Comparison of ENCODE assay signal across 10 cellular contexts in genomic region chr18:54958711-54959625, GRCh38. TPM values are rescaled to one million over a fixed set of nuclear protein-coding genes. Genes with fewer than 3 reads are reported as not detected.
A peak's percentile ranks its signal among the peaks of the same experiment; 100 is the strongest.
DNase-seq lines count a peak whose midpoint lies in the region; ATAC-seq, FAIRE-seq and TF ChIP-seq lines count a peak whose summit lies in the region.
"Had no signal": no experiment of that assay in that cellular context is flagged by ENCODE, and none has a peak within 500 bp of the region (broad histone marks: within the 10 kb centered on the region; RNA-seq: fewer than 3 reads in every experiment).

Gene CCDC68 (minus strand): TSS chr18:54959461. CDS start chr18:54942791, 16,670 bp downstream.

- ATAC-seq in PC-3 (peak; percentile 98), pancreas (peak; percentile 98 to 99 (median 99)), HG02884 (IDR thresholded peaks at IDR 0.05; ENCODE audit: unreplicated experiment) (no peak)
- ATAC-seq in naive thymus-derived CD8-positive, alpha-beta T cell, result no peak

- H3K27ac ChIP-seq in PC-3 (ENCODE audit: low read length), result no peak within 1 kb of the TSS
- peak within 1 kb of the TSS in 3 of 4 donors; percentile 39 to 67 (median 61) for H3K27ac ChIP-seq in pancreas

- H4K20me1 ChIP-seq in PC-3 (ENCODE audit: low read length), result no peaks in the 10 kb centered on the region

- H3K4me3 Mint-ChIP-seq in Calu3 (ENCODE audit: low read depth, unreplicated experiment), result peak within 1 kb of the TSS; percentile 82
- peak within 1 kb of the TSS in 1 of 10 donors; percentile 39 for H3K4me3 Mint-ChIP-seq in naive thymus-derived CD8-positive, alpha-beta T cell
- H3K4me3 Mint-ChIP-seq: central memory CD8-positive, alpha-beta T cell had no signal

- peaks cover 12% of the 10 kb centered on the region for H3K36me3 Mint-ChIP-seq in Calu3 (ENCODE audit: insufficient read depth, unreplicated experiment)
- H3K36me3 Mint-ChIP-seq in naive thymus-derived CD8-positive, alpha-beta T cell, result no peaks in the 10 kb centered on the region

- H3K9me3 Mint-ChIP-seq in Calu3 (ENCODE audit: low read depth, unreplicated experiment), result peaks cover 3% of the 10 kb centered on the region
- peaks cover 0 to 1% (median 0%) of the 10 kb centered on the region in 9 donors for H3K9me3 Mint-ChIP-seq in naive thymus-derived CD8-positive, alpha-beta T cell
- H3K9me3 Mint-ChIP-seq: central memory CD8-positive, alpha-beta T cell had no signal

- H3K4me3 ChIP-seq in PC-3 (ENCODE audit: low read length), result peak within 1 kb of the TSS; percentile 80
- peak within 1 kb of the TSS; percentile 32 to 56 (median 46) for H3K4me3 ChIP-seq in pancreas

- intact Hi-C loops in Calu3 (cut with micrococcal nuclease; ENCODE audit: unreplicated experiment) (loop anchor here (10.0 kb wide), 1 partner anchor 514 kb away; no protein-coding TSS in a partner anchor), PC-3 (cut with micrococcal nuclease) (loop anchor here (10.0 kb wide), 1 partner anchor 404 kb away; no protein-coding TSS in a partner anchor), pancreas (cut with DNase I) (loop anchor here in 2 of 3 donors (10.0 kb wide), 2 partner anchors 284 to 404 kb away; no protein-coding TSS in a partner anchor)

- H3K27me3 ChIP-seq in PC-3 (ENCODE audit: low read length) (no peaks in the 10 kb centered on the region), pancreas (no peaks in the 10 kb centered on the region)

- H2AFZ ChIP-seq in PC-3 (ENCODE audit: low read length), result peak within 1 kb of the TSS; percentile 97

- H3K79me2 ChIP-seq in PC-3 (ENCODE audit: low read length), result no peaks in the 10 kb centered on the region

- DNase-seq in Calu3 (peak; percentile 89), PC-3 (peak; percentile 68), glomerular visceral epithelial cell (ENCODE audit: extremely low spot score) (peak; percentile 67), pancreas (peak; percentile 68 to 90 (median 80)), superior temporal gyrus (ENCODE audit: extremely low spot score) (no peak)
- no peak for DNase-seq in effector CD8-positive, alpha-beta T cell (lab: John Stamatoyannopoulos, UW)
- DNase-seq in naive thymus-derived CD8-positive, alpha-beta T cell, result no peak
- DNase-seq: NCI-H1105 had no signal

- H3K36me3 ChIP-seq in PC-3 (ENCODE audit: low read depth, low read length), result no peaks in the 10 kb centered on the region
- no peaks in the 10 kb centered on the region for H3K36me3 ChIP-seq in pancreas

- H3K27me3 Mint-ChIP-seq in Calu3 (ENCODE audit: unreplicated experiment), result no peaks in the 10 kb centered on the region
- peaks cover 36 to 68% (median 46%) of the 10 kb centered on the region in 5 donors for H3K27me3 Mint-ChIP-seq in naive thymus-derived CD8-positive, alpha-beta T cell

- 2 to 3% methylated on average over 55 to 57 of the region's 57 CpGs for WGBS in pancreas, 2 donors

- CTCF ChIA-PET in Calu3 (lab: Charles Lee), result interaction anchor here (0.7 to 0.9 kb wide), 2 partner anchors 35 to 130 kb away, joined by 3 to 4 read pairs; no protein-coding TSS in a partner anchor
- CTCF ChIA-PET in PC-3 (lab: Charles Lee), result interaction anchor here (1.0 kb wide), 1 partner anchor 280 kb away, joined by 4 read pairs; no protein-coding TSS in a partner anchor

- H3K9me2 ChIP-seq in PC-3 (replicated peaks; ENCODE audit: low read length), result no peaks in the 10 kb centered on the region

- POLR2A ChIA-PET in PC-3 (lab: Charles Lee; ENCODE audit: unreplicated experiment), result no interaction called here
- POLR2A ChIA-PET in naive thymus-derived CD8-positive, alpha-beta T cell (lab: Charles Lee), result no interaction called here

- peak within 1 kb of the TSS; percentile 28 for H3K27ac Mint-ChIP-seq in Calu3 (ENCODE audit: unreplicated experiment)
- H3K27ac Mint-ChIP-seq in naive thymus-derived CD8-positive, alpha-beta T cell, result no peak within 1 kb of the TSS

- no peaks in the 10 kb centered on the region for H3K9me3 ChIP-seq in PC-3 (ENCODE audit: low read length)
- no peaks in the 10 kb centered on the region for H3K9me3 ChIP-seq in pancreas

- no peaks in the 10 kb centered on the region for H3F3A ChIP-seq in PC-3 (ENCODE audit: low read length, unreplicated experiment)

- H3K4me2 ChIP-seq in PC-3 (ENCODE audit: low read length), result peak within 1 kb of the TSS; percentile 95

- no peak for FAIRE-seq in pancreas (lab: Jason Lieb, UNC)

- peak within 1 kb of the TSS; percentile 65 for H3K9ac ChIP-seq in PC-3 (ENCODE audit: low read length)

- BruUV-seq in Calu3 (replicated peaks; lab: Mats Ljungman, UMichigan) (no TSS peak), PC-3 (replicated peaks; lab: Mats Ljungman, UMichigan) (no TSS peak)

- peaks cover 13% of the 10 kb centered on the region for H3K4me1 ChIP-seq in PC-3 (ENCODE audit: insufficient read depth, low read length)
- peaks cover 0 to 8% (median 4%) of the 10 kb centered on the region in 3 donors for H3K4me1 ChIP-seq in pancreas

- H3K4me1 Mint-ChIP-seq in Calu3 (ENCODE audit: low read depth, unreplicated experiment), result peaks cover 35% of the 10 kb centered on the region
- peaks cover 0 to 7% (median 2%) of the 10 kb centered on the region in 4 donors for H3K4me1 Mint-ChIP-seq in naive thymus-derived CD8-positive, alpha-beta T cell
- H3K4me1 Mint-ChIP-seq: central memory CD8-positive, alpha-beta T cell had no signal

- TF ChIP-seq CTCF in Calu3 (IDR thresholded peaks at IDR 0.05; ENCODE audit: unreplicated experiment), result no peak
- TF ChIP-seq CTCF in PC-3 (conservative IDR thresholded peaks at IDR 0.05; ENCODE audit: low read depth, low read length), result no peak
- no peak for TF ChIP-seq CTCF in pancreas (IDR thresholded peaks at IDR 0.05)

RNA-seq across cellular contexts. Expression of gene CCDC68, which starts in this region (rescaled TPM):
- 16.0 and 25.5 TPM in 2 replicates for total RNA-seq in Calu3 (2022)
- 2.6 and 3.1 TPM in 2 replicates for total RNA-seq in PC-3 (2014; rRNA removed)
- total RNA-seq in pancreas, result 1 to 10 TPM in 3 of 6 donors, under 1 TPM in 3; 0.79 to 5.0 (median 1.2) TPM
- polyA plus RNA-seq in pancreas, result 1 to 10 TPM; 1.1 to 3.9 TPM
- total RNA-seq in naive thymus-derived CD8-positive, alpha-beta T cell, result not detected
- polyA plus RNA-seq in naive thymus-derived CD8-positive, alpha-beta T cell, result not detected

Comparison
In these comparisons a context has a peak if more than half of its experiments do, and no peak if none do; other contexts are left out.
1. DNase-seq: peak in Calu3 (single experiment), PC-3 (single experiment), glomerular visceral epithelial cell (single experiment) and pancreas (6 of 6); none in superior temporal gyrus (single experiment), effector CD8-positive, alpha-beta T cell (single experiment) and naive thymus-derived CD8-positive, alpha-beta T cell (0 of 10).
2. ATAC-seq: peak in PC-3 (single experiment) and pancreas (4 of 4); none in HG02884 (single experiment) and naive thymus-derived CD8-positive, alpha-beta T cell (0 of 2).